23 cellular contexts compared by ENCODE assay signal in genomic region chr10:102762401-102763015, GRCh38. TPM values are rescaled to one million over a fixed set of nuclear protein-coding genes. Genes with fewer than 3 reads are reported as not detected.
DNase-seq lines count a peak whose midpoint lies in the region; ATAC-seq and TF ChIP-seq lines count a peak whose summit lies in the region.
"Had no signal": no experiment of that assay in that cellular context is flagged by ENCODE, and none has a peak within 500 bp of the region (broad histone marks: within the 10 kb centered on the region; RNA-seq: fewer than 3 reads in every experiment).

No MANE protein-coding gene starts in this region.

- H3K9me3 Mint-ChIP-seq in Caco-2 (ENCODE audit: unreplicated experiment) (no peaks in the 10 kb centered on the region), chondrocyte (ENCODE audit: low read depth) (no peaks in the 10 kb centered on the region)
- H3K9me3 Mint-ChIP-seq: activated CD4-positive, alpha-beta T cell treated with anti-CD3 and anti-CD28 coated beads, Interleukin-2, amount 10 ng/mL, durations not matched to agents 24 days and 14 days; activated naive CD4-positive, alpha-beta T cell treated with anti-CD3 and anti-CD28 coated beads, Interleukin-2, amount 50 U/mL, for 72 hours had no signal

- CTCF ChIA-PET in Caco-2 (lab: Charles Lee): interaction anchor here (1.1 kb wide), 1 partner anchor 15 kb away, joined by 4 read pairs; no protein-coding TSS in a partner anchor

- no peak for TF ChIP-seq CTCF in Caco-2 (IDR thresholded peaks at IDR 0.05; ENCODE audit: insufficient read depth in 1 of 2, low read depth in 1 of 2, low read length in 1 of 2, severe bottlenecking in 1 of 2, unreplicated experiment in 1 of 2)
- no peak for TF ChIP-seq CTCF in chondrocyte (IDR thresholded peaks at IDR 0.05)
- no peak for TF ChIP-seq CTCF in right lobe of liver (IDR thresholded peaks at IDR 0.05)
- no peak for TF ChIP-seq CTCF in smooth muscle cell (IDR thresholded peaks at IDR 0.05; ENCODE audit: borderline replicate concordance, insufficient read depth, poor library complexity, severe bottlenecking)

- H3K27me3 ChIP-seq in Caco-2 (replicated peaks; ENCODE audit: control insufficient read depth, insufficient read depth, low read length) (no peaks in the 10 kb centered on the region), right lobe of liver (no peaks in the 10 kb centered on the region), smooth muscle cell (ENCODE audit: low read depth) (no peaks in the 10 kb centered on the region)
- H3K27me3 ChIP-seq: BE2C, colonic mucosa, SJCRH30 had no signal

- H3K4me1 ChIP-seq in Caco-2 (peaks cover 48% of the 10 kb centered on the region), right lobe of liver (peaks cover 0 to 36% (median 13%) of the 10 kb centered on the region in 4 donors), smooth muscle cell (ENCODE audit: low read depth) (peaks cover 7% of the 10 kb centered on the region)
- H3K4me1 ChIP-seq: colonic mucosa had no signal

- POLR2A ChIA-PET in Caco-2 (lab: Charles Lee): no interaction called here

- WGBS in right lobe of liver (ENCODE audit: insufficient coverage, low coverage, low lambda C conversion rate, missing lambda C conversion rate): 27% methylated on average over 7 of the region's 7 CpGs
- 75% methylated on average over 7 of the region's 7 CpGs for WGBS in smooth muscle cell (ENCODE audit: low lambda C conversion rate)

- ATAC-seq in right lobe of liver: peak; percentile 52 to 65 (median 58)
- no peak for ATAC-seq in GM18505 (IDR thresholded peaks at IDR 0.05; ENCODE audit: unreplicated experiment)
- no peak for ATAC-seq in T-helper 17 cell
- no peak for ATAC-seq in HG03175 (IDR thresholded peaks at IDR 0.05; ENCODE audit: unreplicated experiment)
- ATAC-seq: activated CD8-positive, alpha-beta memory T cell treated with anti-CD3 and anti-CD28 coated beads, Interleukin-2, amount 10 ng/mL, durations not matched to agents 7 days and 5 days; activated naive CD4-positive, alpha-beta T cell treated with anti-CD3 and anti-CD28 coated beads, Interleukin-2, amount 50 U/mL, for 72 hours; stimulated activated naive B cell treated with anti-CD40 and anti-IgM and Interleukin-4, amounts not matched to agents 10 μg/mL and 1 μg/mL and 100 μg/mL, for 72 hours had no signal

- H3K36me3 Mint-ChIP-seq in Caco-2 (ENCODE audit: insufficient read depth, unreplicated experiment) (peaks cover 10% of the 10 kb centered on the region), chondrocyte (ENCODE audit: low read depth) (peaks cover 12% of the 10 kb centered on the region), T-helper 17 cell (ENCODE audit: low read depth) (no peaks in the 10 kb centered on the region)

- no TSS peak for BruUV-seq in Caco-2 (replicated peaks; lab: Mats Ljungman, UMichigan)

- no peaks in the 10 kb centered on the region for H3K27me3 Mint-ChIP-seq in Caco-2 (ENCODE audit: insufficient read depth, unreplicated experiment)
- no peaks in the 10 kb centered on the region for H3K27me3 Mint-ChIP-seq in chondrocyte (ENCODE audit: low read depth)
- H3K27me3 Mint-ChIP-seq in T-helper 17 cell: no peaks in the 10 kb centered on the region
- H3K27me3 Mint-ChIP-seq: activated CD4-positive, alpha-beta T cell treated with anti-CD3 and anti-CD28 coated beads, Interleukin-2, amount 10 ng/mL, durations not matched to agents 24 days and 14 days; activated CD8-positive, alpha-beta memory T cell treated with anti-CD3 and anti-CD28 coated beads, Interleukin-2, amount 10 ng/mL, durations not matched to agents 7 days and 5 days; brain; stimulated activated naive B cell treated with anti-CD40 and anti-IgM and Interleukin-4, amounts not matched to agents 10 μg/mL and 1 μg/mL and 100 μg/mL, for 72 hours had no signal

- H3K27ac ChIP-seq in right lobe of liver (peak overlapping the region; percentile 0 to 41 (median 13)), smooth muscle cell (ENCODE audit: low read depth) (no peak overlapping the region)
- H3K27ac ChIP-seq: colonic mucosa, SJCRH30, thoracic aorta had no signal

- H3K27ac Mint-ChIP-seq in Caco-2 (ENCODE audit: unreplicated experiment): peak overlapping the region; percentile 81
- H3K27ac Mint-ChIP-seq in chondrocyte (ENCODE audit: unreplicated experiment): peak overlapping the region; percentile 83
- H3K27ac Mint-ChIP-seq in T-helper 17 cell: no peak overlapping the region
- H3K27ac Mint-ChIP-seq: activated CD4-positive, alpha-beta T cell treated with anti-CD3 and anti-CD28 coated beads, Interleukin-2, amount 10 ng/mL, durations not matched to agents 24 days and 14 days; activated CD8-positive, alpha-beta memory T cell treated with anti-CD3 and anti-CD28 coated beads, Interleukin-2, amount 10 ng/mL, durations not matched to agents 7 days and 5 days; stimulated activated naive B cell treated with anti-CD40 and anti-IgM and Interleukin-4, amounts not matched to agents 10 μg/mL and 1 μg/mL and 100 μg/mL, for 72 hours had no signal

- H3K4me3 Mint-ChIP-seq in Caco-2 (ENCODE audit: unreplicated experiment) (no peak overlapping the region), chondrocyte (ENCODE audit: unreplicated experiment) (no peak overlapping the region), T-helper 17 cell (no peak overlapping the region)
- H3K4me3 Mint-ChIP-seq: activated CD4-positive, alpha-beta T cell treated with anti-CD3 and anti-CD28 coated beads, Interleukin-2, amount 10 ng/mL, durations not matched to agents 24 days and 14 days; activated CD8-positive, alpha-beta memory T cell treated with anti-CD3 and anti-CD28 coated beads, Interleukin-2, amount 10 ng/mL, durations not matched to agents 7 days and 5 days; brain; stimulated activated naive B cell treated with anti-CD40 and anti-IgM and Interleukin-4, amounts not matched to agents 10 μg/mL and 1 μg/mL and 100 μg/mL, for 72 hours had no signal

- H3K4me1 Mint-ChIP-seq in Caco-2 (ENCODE audit: low read depth, unreplicated experiment) (peaks cover 26% of the 10 kb centered on the region), chondrocyte (ENCODE audit: low read depth) (peaks cover 79% of the 10 kb centered on the region), T-helper 17 cell (peaks cover 36% of the 10 kb centered on the region)

- peaks cover 96% of the 10 kb centered on the region for H4K20me1 ChIP-seq in smooth muscle cell (ENCODE audit: low read depth)

- H3K9me3 ChIP-seq in Caco-2 (no peaks in the 10 kb centered on the region; the same call in 1 of the 2 replicates), right lobe of liver (no peaks in the 10 kb centered on the region), smooth muscle cell (replicated peaks; ENCODE audit: low read depth) (no peaks in the 10 kb centered on the region), T-helper 17 cell (ENCODE audit: control insufficient read depth, low read length, poor library complexity, severe bottlenecking) (no peaks in the 10 kb centered on the region)
- H3K9me3 ChIP-seq: BE2C, colonic mucosa, SJCRH30, thoracic aorta had no signal

- H2AFZ ChIP-seq in smooth muscle cell (ENCODE audit: low read depth): no peak overlapping the region

- no peak for TF ChIP-seq POLR2A in right lobe of liver (IDR thresholded peaks at IDR 0.05)
- no peak for TF ChIP-seq POLR2A in GM18505 (IDR thresholded peaks at IDR 0.05; ENCODE audit: borderline replicate concordance, extremely low read depth, insufficient read depth, insufficient read length)

- DNase-seq in Caco-2 (no peak), chondrocyte (ENCODE audit: low spot score) (no peak), right lobe of liver (peak in 1 of 3 donors; percentile 22), smooth muscle cell (lab: John Stamatoyannopoulos, UW; ENCODE audit: unreplicated experiment) (no peak), T-helper 17 cell (no peak), CD1c-positive myeloid dendritic cell (ENCODE audit: extremely low spot score) (no peak)
- DNase-seq: activated CD4-positive, alpha-beta T cell treated with anti-CD3 and anti-CD28 coated beads, Interleukin-2, amount 10 ng/mL, durations not matched to agents 24 days and 14 days; activated CD8-positive, alpha-beta memory T cell treated with anti-CD3 and anti-CD28 coated beads, Interleukin-2, amount 10 ng/mL, durations not matched to agents 7 days and 5 days; BE2C; colonic mucosa; NCI-H1092; NCI-H1930; NCI-H226; small intestine; stimulated activated CD4-positive, alpha-beta T cell treated with anti-CD3 and anti-CD28 coated beads, Interleukin-2, amount 100 ng/mL, for 48 hours; stimulated activated naive B cell treated with anti-CD40 and anti-IgM and Interleukin-4, amounts not matched to agents 10 μg/mL and 1 μg/mL and 100 μg/mL, for 72 hours; T-helper 1 cell had no signal

- H3K4me3 ChIP-seq in Caco-2 (ENCODE audit: low read depth, low read length) (no peak overlapping the region), right lobe of liver (no peak overlapping the region), smooth muscle cell (no peak overlapping the region)
- H3K4me3 ChIP-seq: colonic mucosa, SJCRH30, thoracic aorta had no signal

- no peaks in the 10 kb centered on the region for H3K36me3 ChIP-seq in Caco-2 (ENCODE audit: control insufficient read depth, insufficient read depth, low read length)
- H3K36me3 ChIP-seq in right lobe of liver: no peaks in the 10 kb centered on the region
- no peaks in the 10 kb centered on the region for H3K36me3 ChIP-seq in smooth muscle cell (ENCODE audit: low read depth)
- H3K36me3 ChIP-seq: BE2C, colonic mucosa, SJCRH30, thoracic aorta had no signal

- H3K79me2 ChIP-seq in smooth muscle cell (ENCODE audit: low read depth): peaks cover 32% of the 10 kb centered on the region

- intact Hi-C loops in Caco-2 (cut with micrococcal nuclease; ENCODE audit: unreplicated experiment): loop anchor here (2.0 kb wide), 1 partner anchor 14 kb away; no protein-coding TSS in a partner anchor
- intact Hi-C loops in right lobe of liver (cut with DNase I): no loop called here

- no peaks in the 10 kb centered on the region for H3F3A ChIP-seq in smooth muscle cell (ENCODE audit: low read depth)

- H3K9ac ChIP-seq in smooth muscle cell (ENCODE audit: low read depth): no peak overlapping the region

- peak overlapping the region; percentile 32 for H3K4me2 ChIP-seq in smooth muscle cell

RNA-seq across cellular contexts. Expression of gene WBP1L, which starts 18.8 kb away (rescaled TPM):
- total RNA-seq in Caco-2 (2022) (26.3 and 28.2 TPM in 2 replicates), chondrocyte (95.3 to 97.1 TPM (median 95.8 TPM) in 3 replicates), right lobe of liver (10 to 100 TPM; 24.1 to 58.4 (median 32.8) TPM), smooth muscle cell (33.9 and 45.3 TPM in 2 replicates), T-helper 17 cell (10 to 100 TPM; 21.1 to 26.6 TPM)
- 18.0 and 18.2 TPM in 2 replicates for polyA plus RNA-seq in smooth muscle cell

RNA-seq across cellular contexts. Expression of gene SFXN2, which starts 48.1 kb away (rescaled TPM):
- total RNA-seq in Caco-2 (2022) (34.8 and 40.0 TPM in 2 replicates), chondrocyte (4.0 to 11.1 TPM (median 4.7 TPM) in 3 replicates), right lobe of liver (10 to 100 TPM in 4 of 6 experiments, 1 to 10 TPM in 2; 7.1 to 29.7 (median 16.5) TPM), smooth muscle cell (2.6 and 2.9 TPM in 2 replicates), T-helper 17 cell (1 to 10 TPM; 5.6 to 7.9 TPM)
- polyA plus RNA-seq in smooth muscle cell: 1.7 and 2.0 TPM in 2 replicates

RNA-seq across cellular contexts. Expression of gene ARL3, which starts 48.3 kb away (rescaled TPM):
- 7.8 and 8.0 TPM in 2 replicates for total RNA-seq in Caco-2 (2022)
- total RNA-seq in chondrocyte: 12.1 to 16.5 TPM (median 13.6 TPM) in 3 replicates
- total RNA-seq in right lobe of liver: 1 to 10 TPM; 1.1 to 3.3 (median 2.3) TPM
- 12.7 and 14.1 TPM in 2 replicates for total RNA-seq in smooth muscle cell
- polyA plus RNA-seq in smooth muscle cell: 30.2 and 31.0 TPM in 2 replicates
- total RNA-seq in T-helper 17 cell: 1 to 10 TPM; 3.2 to 3.7 TPM

Comparison
In these comparisons a context has a peak if more than half of its experiments do, and no peak if none do; other contexts are left out.
1. ATAC-seq: peak in right lobe of liver (4 of 4); none in GM18505 (single experiment), T-helper 17 cell (single experiment) and HG03175 (single experiment).